Comparison of ENCODE assay signal across 1 cellular context in genomic region chr6:111105578-111105977, GRCh38.
TF ChIP-seq lines count a peak whose summit lies in the region.

No MANE protein-coding gene starts in this region.

TF ChIP-seq in HepG2, 621 proteins besides CTCF, POLR2A, EP300 and RAD21 (continued from another document and continues in another):
- TF ChIP-seq ZNF276 (CRISPR knock-in tag; IDR thresholded peaks at IDR 0.05; ENCODE audit: low read depth) (no peak), ZNF207 (IDR thresholded peaks at IDR 0.05; ENCODE audit: borderline replicate concordance) (no peak), AHDC1 (CRISPR knock-in tag; IDR thresholded peaks at IDR 0.05; ENCODE audit: borderline replicate concordance) (peak; percentile 74), KDM3A (CRISPR knock-in tag; IDR thresholded peaks at IDR 0.05; ENCODE audit: low read depth) (peak; percentile 87; the same call in 1 of the 2 replicates), HDAC1 (CRISPR knock-in tag; IDR thresholded peaks at IDR 0.05) (peak; percentile 76), HOXA3 (CRISPR knock-in tag; IDR thresholded peaks at IDR 0.05) (peak; percentile 81), IRF2 (CRISPR knock-in tag; IDR thresholded peaks at IDR 0.05) (peak; percentile 83), PCBP1 (IDR thresholded peaks at IDR 0.05; ENCODE audit: borderline replicate concordance, low read depth, low read length) (no peak), ZNF780A (CRISPR knock-in tag; IDR thresholded peaks at IDR 0.05) (no peak), DDIT3 (CRISPR knock-in tag; IDR thresholded peaks at IDR 0.05) (no peak), CC2D1A (CRISPR knock-in tag; IDR thresholded peaks at IDR 0.05) (no peak), BRD4 (CRISPR knock-in tag; IDR thresholded peaks at IDR 0.05) (no peak), ZBTB39 (CRISPR knock-in tag; IDR thresholded peaks at IDR 0.05) (peak; percentile 59; the same call in 1 of the 2 replicates), THYN1 (CRISPR knock-in tag; IDR thresholded peaks at IDR 0.05; ENCODE audit: borderline replicate concordance, low read depth) (no peak), ZNF672 (CRISPR knock-in tag; IDR thresholded peaks at IDR 0.05) (no peak), ISX (CRISPR knock-in tag; conservative IDR thresholded peaks at IDR 0.05) (no peak), ARID3A (IDR thresholded peaks at IDR 0.05; ENCODE audit: low read depth, low read length) (peak; percentile 68), PRDM15 (CRISPR knock-in tag; IDR thresholded peaks at IDR 0.05) (no peak), USF2 (IDR thresholded peaks at IDR 0.05; ENCODE audit: low read depth, low read length) (peak; percentile 53; the same call in 1 of the 2 replicates), USF2 (CRISPR knock-in tag; IDR thresholded peaks at IDR 0.05; ENCODE audit: borderline replicate concordance) (peak; percentile 54; the same call in 1 of the 2 replicates), ASH2L (IDR thresholded peaks at IDR 0.05; ENCODE audit: insufficient read length, low read depth, low read length) (peak; percentile 26), ZNF7 (CRISPR knock-in tag; IDR thresholded peaks at IDR 0.05) (peak; percentile 32; the same call in 1 of the 2 replicates), ZNF260 (CRISPR knock-in tag; IDR thresholded peaks at IDR 0.05; ENCODE audit: borderline replicate concordance, low read depth) (no peak), FOXM1 (CRISPR knock-in tag; IDR thresholded peaks at IDR 0.05) (no peak), ZBTB26 (CRISPR knock-in tag; IDR thresholded peaks at IDR 0.05; ENCODE audit: borderline replicate concordance) (peak; percentile 75; the same call in 1 of the 2 replicates), TERF1 (CRISPR knock-in tag; IDR thresholded peaks at IDR 0.05) (no peak), ZNF567 (CRISPR knock-in tag; IDR thresholded peaks at IDR 0.05; ENCODE audit: borderline replicate concordance) (no peak), MTF2 (CRISPR knock-in tag; IDR thresholded peaks at IDR 0.05; ENCODE audit: borderline replicate concordance) (no peak), NR0B2 (CRISPR knock-in tag; IDR thresholded peaks at IDR 0.05) (peak; percentile 49; the same call in 1 of the 2 replicates), ZBTB1 (CRISPR knock-in tag; IDR thresholded peaks at IDR 0.05; ENCODE audit: borderline replicate concordance) (0 out of 2 replicates have a peak, but pooled peaks have one; percentile 62), DMAP1 (CRISPR knock-in tag; IDR thresholded peaks at IDR 0.05) (peak; percentile 71; the same call in 1 of the 2 replicates), SMC3 (IDR thresholded peaks at IDR 0.05; ENCODE audit: low read length) (no peak), SAFB2 (CRISPR knock-in tag; IDR thresholded peaks at IDR 0.05; ENCODE audit: borderline replicate concordance, low read depth) (no peak), PTBP1 (IDR thresholded peaks at IDR 0.05; ENCODE audit: low read depth, low read length, poor library complexity, severe bottlenecking) (no peak), KLF15 (CRISPR knock-in tag; IDR thresholded peaks at IDR 0.05; ENCODE audit: borderline replicate concordance) (no peak), ZBTB8A (CRISPR knock-in tag; IDR thresholded peaks at IDR 0.05; ENCODE audit: borderline replicate concordance, low read depth) (no peak), ZNF557 (CRISPR knock-in tag; IDR thresholded peaks at IDR 0.05) (no peak), ZNF572 (CRISPR knock-in tag; IDR thresholded peaks at IDR 0.05) (no peak), MTF1 (CRISPR knock-in tag; IDR thresholded peaks at IDR 0.05) (no peak), ZNF17 (CRISPR knock-in tag; IDR thresholded peaks at IDR 0.05) (no peak), TCF7 (IDR thresholded peaks at IDR 0.05; ENCODE audit: low read depth) (peak; percentile 93)
